ENCODE assay signal across 20 cellular contexts in genomic region chr18:10141559-10141958, GRCh38.
DNase-seq lines count a peak whose midpoint lies in the region; ATAC-seq and TF ChIP-seq lines count a peak whose summit lies in the region.
"Had no signal": no experiment of that assay in that cellular context is flagged by ENCODE, and none has a peak within 500 bp of the region (broad histone marks: within the 10 kb centered on the region; RNA-seq: fewer than 3 reads in every experiment).

No MANE protein-coding gene starts in this region.

- no peaks in the 10 kb centered on the region for H3K9me3 ChIP-seq in Caco-2
- no peaks in the 10 kb centered on the region for H3K9me3 ChIP-seq in MM.1S (replicated peaks; ENCODE audit: insufficient read depth, low read length)
- H3K9me3 ChIP-seq in hepatocyte (ENCODE audit: low read depth) = no peaks in the 10 kb centered on the region
- H3K9me3 ChIP-seq in HAP-1 = no peaks in the 10 kb centered on the region
- H3K9me3 ChIP-seq: esophagus muscularis mucosa, neutrophil, right lobe of liver had no signal

- H3K9me3 Mint-ChIP-seq in Caco-2 (ENCODE audit: unreplicated experiment) = peaks cover 10% of the 10 kb centered on the region
- H3K9me3 Mint-ChIP-seq: CD8-positive, alpha-beta memory T cell; immature natural killer cell; stimulated activated naive CD8-positive, alpha-beta T cell treated with anti-CD3 and anti-CD28 coated beads, Interleukin-15, amount 100 ng/mL, for 72 hours had no signal

- no TSS peak for BruUV-seq in Caco-2 (replicated peaks; lab: Mats Ljungman, UMichigan)

- H3K27ac Mint-ChIP-seq in Caco-2 (ENCODE audit: unreplicated experiment) = peak overlapping the region; percentile 83
- H3K27ac Mint-ChIP-seq: CD8-positive, alpha-beta memory T cell; immature natural killer cell; stimulated activated naive CD8-positive, alpha-beta T cell treated with anti-CD3 and anti-CD28 coated beads, Interleukin-15, amount 100 ng/mL, for 72 hours had no signal

- H3K27me3 ChIP-seq in Caco-2 (replicated peaks; ENCODE audit: control insufficient read depth, insufficient read depth, low read length) (no peaks in the 10 kb centered on the region), MM.1S (replicated peaks; ENCODE audit: insufficient read depth, low read length) (no peaks in the 10 kb centered on the region), hepatocyte (no peaks in the 10 kb centered on the region), HAP-1 (ENCODE audit: low read depth) (no peaks in the 10 kb centered on the region)
- H3K27me3 ChIP-seq: esophagus muscularis mucosa, neutrophil, right lobe of liver had no signal

- H3K79me2 ChIP-seq in MM.1S (ENCODE audit: low read length) (no peaks in the 10 kb centered on the region), hepatocyte (no peaks in the 10 kb centered on the region)

- peak overlapping the region; percentile 73 for H2AFZ ChIP-seq in MM.1S (ENCODE audit: low read length)
- peak overlapping the region; percentile 18 for H2AFZ ChIP-seq in hepatocyte

- H3F3A ChIP-seq in MM.1S (ENCODE audit: insufficient read depth, low read length) = no peaks in the 10 kb centered on the region

- peak in 1 of 2 experiments; percentile 17 for DNase-seq in Caco-2
- no peak for DNase-seq in MM.1S
- no peak for DNase-seq in hepatocyte (ENCODE audit: low spot score)
- DNase-seq in posterior vena cava (ENCODE audit: low spot score) = peak; percentile 64
- no peak for DNase-seq in kidney tubule cell (ENCODE audit: low spot score)
- DNase-seq in HAP-1 (ENCODE audit: low spot score in 2 of 2) = no peak
- no peak for DNase-seq in activated CD4-positive, CD25-positive, alpha-beta regulatory T cell (lab: John Stamatoyannopoulos, UW)
- DNase-seq: activated CD4-positive, alpha-beta T cell treated with anti-CD3 and anti-CD28 coated beads for 1 hour; CD8-positive, alpha-beta memory T cell; H7; immature natural killer cell; midbrain; right lobe of liver; stimulated activated naive CD8-positive, alpha-beta T cell treated with anti-CD3 and anti-CD28 coated beads, Interleukin-15, amount 100 ng/mL, for 72 hours; T1000 had no signal

- H3K27me3 Mint-ChIP-seq in Caco-2 (ENCODE audit: insufficient read depth, unreplicated experiment) = no peaks in the 10 kb centered on the region
- H3K27me3 Mint-ChIP-seq: stimulated activated naive CD8-positive, alpha-beta T cell treated with anti-CD3 and anti-CD28 coated beads, Interleukin-15, amount 100 ng/mL, for 72 hours had no signal

- peak overlapping the region; percentile 68 for H3K27ac ChIP-seq in MM.1S (ENCODE audit: low read length)
- H3K27ac ChIP-seq in hepatocyte = peak overlapping the region; percentile 82
- H3K27ac ChIP-seq: esophagus muscularis mucosa, neutrophil, right lobe of liver, SK-N-MC had no signal

- no peaks in the 10 kb centered on the region for H4K20me1 ChIP-seq in MM.1S (ENCODE audit: insufficient read depth, low read length)
- no peaks in the 10 kb centered on the region for H4K20me1 ChIP-seq in hepatocyte (ENCODE audit: insufficient read depth, poor library complexity, severe bottlenecking)

- H3K4me3 ChIP-seq in Caco-2 (ENCODE audit: low read depth, low read length) (no peak overlapping the region), MM.1S (ENCODE audit: low read length) (peak overlapping the region; percentile 31; the same call in 1 of the 2 replicates), hepatocyte (no peak overlapping the region), HAP-1 (no peak overlapping the region)
- H3K4me3 ChIP-seq: esophagus muscularis mucosa, right lobe of liver, SK-N-MC had no signal

- TF ChIP-seq CTCF in Caco-2 (IDR thresholded peaks at IDR 0.05; ENCODE audit: insufficient read depth in 1 of 2, low read depth in 1 of 2, low read length in 1 of 2, severe bottlenecking in 1 of 2, unreplicated experiment in 1 of 2) (no peak), MM.1S (IDR thresholded peaks at IDR 0.05; ENCODE audit: low read length) (no peak), hepatocyte (IDR thresholded peaks at IDR 0.05; ENCODE audit: poor library complexity) (no peak)

- CTCF ChIA-PET in Caco-2 (lab: Charles Lee) = interaction anchor here (0.6 to 1.3 kb wide), 4 partner anchors 10 to 437 kb away, joined by 3 read pairs; no protein-coding TSS in a partner anchor

- no peaks in the 10 kb centered on the region for H3K36me3 ChIP-seq in Caco-2 (ENCODE audit: control insufficient read depth, insufficient read depth, low read length)
- no peaks in the 10 kb centered on the region for H3K36me3 ChIP-seq in MM.1S (replicated peaks; ENCODE audit: insufficient read depth, low read length)
- no peaks in the 10 kb centered on the region for H3K36me3 ChIP-seq in hepatocyte (replicated peaks; ENCODE audit: insufficient read depth, low read depth)
- H3K36me3 ChIP-seq in HAP-1 (replicated peaks) = no peaks in the 10 kb centered on the region
- H3K36me3 ChIP-seq: esophagus muscularis mucosa, neutrophil, right lobe of liver had no signal

- peak overlapping the region; percentile 35 for H3K4me3 Mint-ChIP-seq in Caco-2 (ENCODE audit: unreplicated experiment)
- H3K4me3 Mint-ChIP-seq: CD8-positive, alpha-beta memory T cell; immature natural killer cell; stimulated activated naive CD8-positive, alpha-beta T cell treated with anti-CD3 and anti-CD28 coated beads, Interleukin-15, amount 100 ng/mL, for 72 hours had no signal

- intact Hi-C loops in Caco-2 (cut with micrococcal nuclease; ENCODE audit: unreplicated experiment) (loop anchor here (5.0 to 10.0 kb wide), 2 partner anchors 57 to 169 kb away; no protein-coding TSS in a partner anchor), posterior vena cava (cut with DNase I) (no loop called here)

- H3K9ac ChIP-seq in MM.1S (ENCODE audit: low read length) = peak overlapping the region; percentile 24; the same call in 1 of the 2 replicates

- ATAC-seq in GM18511 (IDR thresholded peaks at IDR 0.05; ENCODE audit: unreplicated experiment) = no peak
- ATAC-seq: Panc1; stimulated activated naive CD8-positive, alpha-beta T cell treated with anti-CD3 and anti-CD28 coated beads, Interleukin-15, amount 100 ng/mL, for 72 hours had no signal

- peaks cover 26% of the 10 kb centered on the region for H3K4me1 ChIP-seq in Caco-2
- peaks cover 16% of the 10 kb centered on the region; the same call in 1 of the 2 replicates for H3K4me1 ChIP-seq in MM.1S (ENCODE audit: low read length)
- peaks cover 43% of the 10 kb centered on the region for H3K4me1 ChIP-seq in hepatocyte (ENCODE audit: insufficient read depth)
- H3K4me1 ChIP-seq in HAP-1 = no peaks in the 10 kb centered on the region
- H3K4me1 ChIP-seq: right lobe of liver had no signal

- no peaks in the 10 kb centered on the region for H3K9me2 ChIP-seq in MM.1S (replicated peaks; ENCODE audit: insufficient read depth, low read length)
- no peaks in the 10 kb centered on the region for H3K9me2 ChIP-seq in hepatocyte (replicated peaks; ENCODE audit: insufficient read depth)

- no peaks in the 10 kb centered on the region for H3K36me3 Mint-ChIP-seq in Caco-2 (ENCODE audit: insufficient read depth, unreplicated experiment)
- H3K36me3 Mint-ChIP-seq: CD8-positive, alpha-beta memory T cell; immature natural killer cell had no signal

- POLR2A ChIA-PET in Caco-2 (lab: Charles Lee) = no interaction called here

- H3K4me2 ChIP-seq in MM.1S (ENCODE audit: low read depth, low read length) = peak overlapping the region; percentile 71
- peak overlapping the region; percentile 47 for H3K4me2 ChIP-seq in hepatocyte

- WGBS in hepatocyte (ENCODE audit: low lambda C conversion rate, missing lambda C conversion rate) = 82% methylated on average over 7 of the region's 7 CpGs

- in situ Hi-C loops in HAP-1 (cut with MboI; ENCODE audit: low sequenced_read_pairs) = no loop called here

- peaks cover 30% of the 10 kb centered on the region for H3K4me1 Mint-ChIP-seq in Caco-2 (ENCODE audit: low read depth, unreplicated experiment)
- H3K4me1 Mint-ChIP-seq: immature natural killer cell had no signal
